ENCODE assay signal across 30 cellular contexts in genomic region chr2:46584134-46584533, GRCh38.
"Had no signal": no experiment of that assay in that cellular context is flagged by ENCODE, and none has a peak within 500 bp of the region (broad histone marks: within the 10 kb centered on the region; RNA-seq: fewer than 3 reads in every experiment).

No MANE protein-coding gene starts in this region.

- H3K9me3 ChIP-seq: ovary, psoas muscle, right lobe of liver, spleen, suprapubic skin, testis, tibial artery, transverse colon, upper lobe of left lung, vagina had no signal

- H3K27ac Mint-ChIP-seq: nephron; neural progenitor cell; progenitor cell of endocrine pancreas; stimulated activated memory B cell treated with anti-CD40 and anti-IgM and Interleukin-4, amounts not matched to agents 10 μg/mL and 1 μg/mL and 100 μg/mL, for 72 hours; stimulated activated naive CD8-positive, alpha-beta T cell treated with anti-CD3 and anti-CD28 coated beads, Interleukin-15, amount 100 ng/mL, for 72 hours had no signal

- ATAC-seq: natural killer cell; psoas muscle; right cardiac atrium; right lobe of liver; stimulated activated memory B cell treated with anti-CD40 and anti-IgM and Interleukin-4, amounts not matched to agents 10 μg/mL and 1 μg/mL and 100 μg/mL, for 72 hours; stimulated activated naive CD8-positive, alpha-beta T cell treated with anti-CD3 and anti-CD28 coated beads, Interleukin-15, amount 100 ng/mL, for 72 hours; stimulated activated naive CD8-positive, alpha-beta T cell treated with anti-CD3 and anti-CD28 coated beads, Interleukin-15, Interleukin-2, amounts not matched to agents 100 U/mL and 50 U/mL, for 24 hours had no signal

- H3K79me2 ChIP-seq: parathyroid adenoma had no signal

- H2AFZ ChIP-seq: neural progenitor cell, parathyroid adenoma had no signal

- H3K27ac ChIP-seq: neural progenitor cell, ovary, parathyroid adenoma, psoas muscle, right lobe of liver, skin epidermis, spleen, suprapubic skin, testis, tibial artery, transverse colon, upper lobe of left lung, vagina had no signal

- H3K4me1 ChIP-seq: parathyroid adenoma, right lobe of liver, suprapubic skin, testis, tibial artery, transverse colon, upper lobe of left lung, vagina had no signal

- H3K4me3 Mint-ChIP-seq: natural killer cell; nephron; neural progenitor cell; stimulated activated memory B cell treated with anti-CD40 and anti-IgM and Interleukin-4, amounts not matched to agents 10 μg/mL and 1 μg/mL and 100 μg/mL, for 72 hours; stimulated activated naive CD8-positive, alpha-beta T cell treated with anti-CD3 and anti-CD28 coated beads, Interleukin-15, amount 100 ng/mL, for 72 hours had no signal

- H3K9ac ChIP-seq: neural progenitor cell, parathyroid adenoma had no signal

- H3K4me1 Mint-ChIP-seq: stimulated activated naive CD8-positive, alpha-beta T cell treated with anti-CD3 and anti-CD28 coated beads, Interleukin-15, amount 100 ng/mL, for 72 hours had no signal

- H3K9me3 Mint-ChIP-seq: natural killer cell; nephron; neural progenitor cell; stimulated activated memory B cell treated with anti-CD40 and anti-IgM and Interleukin-4, amounts not matched to agents 10 μg/mL and 1 μg/mL and 100 μg/mL, for 72 hours; stimulated activated naive CD8-positive, alpha-beta T cell treated with anti-CD3 and anti-CD28 coated beads, Interleukin-15, amount 100 ng/mL, for 72 hours had no signal

- H3K4me2 ChIP-seq: neural progenitor cell, smooth muscle cell had no signal

- H3K36me3 ChIP-seq: neural progenitor cell, ovary had no signal

- H3K27me3 Mint-ChIP-seq: progenitor cell of endocrine pancreas; stimulated activated memory B cell treated with anti-CD40 and anti-IgM and Interleukin-4, amounts not matched to agents 10 μg/mL and 1 μg/mL and 100 μg/mL, for 72 hours; stimulated activated naive CD8-positive, alpha-beta T cell treated with anti-CD3 and anti-CD28 coated beads, Interleukin-15, amount 100 ng/mL, for 72 hours had no signal

- H3K27me3 ChIP-seq: neural progenitor cell, ovary, right lobe of liver, spleen, suprapubic skin, testis, tibial artery, transverse colon, upper lobe of left lung, vagina had no signal

- DNase-seq: natural killer cell; occipital lobe; ovary; posterior cingulate gyrus; psoas muscle; right cardiac atrium; right lobe of liver; spleen; stimulated activated CD4-positive, alpha-beta T cell treated with anti-CD3 and anti-CD28 coated beads, Interleukin-12 subunit alpha, Interleukin-12 subunit beta, amount 100 ng/mL, for 4 hours; stimulated activated CD4-positive, alpha-beta T cell treated with anti-CD3 and anti-CD28 coated beads, Interleukin-1b, Interleukin-23, amount 100 ng/mL, for 48 hours; stimulated activated CD4-positive, alpha-beta T cell treated with anti-CD3 and anti-CD28 coated beads, Interleukin-4, amount 100 ng/mL, for 1 hour; stimulated activated CD4-positive, alpha-beta T cell treated with anti-CD3 and anti-CD28 coated beads, Interleukin-4, amount 100 ng/mL, for 4 hours; stimulated activated CD8-positive, alpha-beta memory T cell treated with anti-CD3 and anti-CD28 coated beads, Interleukin-4, amount 100 ng/mL, for 48 hours; stimulated activated naive CD4-positive, alpha-beta T cell; stimulated activated naive CD8-positive, alpha-beta T cell treated with anti-CD3 and anti-CD28 coated beads, Interleukin-15, amount 100 ng/mL, for 72 hours; stimulated activated naive CD8-positive, alpha-beta T cell treated with anti-CD3 and anti-CD28 coated beads, Interleukin-15, Interleukin-2, amounts not matched to agents 100 U/mL and 50 U/mL, for 24 hours; substantia nigra; testis; tibial artery; transverse colon; upper lobe of left lung had no signal

- H3K4me3 ChIP-seq: neural progenitor cell, ovary, psoas muscle, right lobe of liver, skin epidermis, smooth muscle cell, spleen, suprapubic skin, testis, tibial artery, transverse colon, upper lobe of left lung, vagina had no signal
